ENCODE assay signal across 23 cellular contexts in genomic region chr19:7792286-7792685, GRCh38. TPM values are rescaled to one million over a fixed set of nuclear protein-coding genes. Genes with fewer than 3 reads are reported as not detected.
DNase-seq lines count a peak whose midpoint lies in the region; ATAC-seq and TF ChIP-seq lines count a peak whose summit lies in the region.
"Had no signal": no experiment of that assay in that cellular context is flagged by ENCODE, and none has a peak within 500 bp of the region (broad histone marks: within the 10 kb centered on the region; RNA-seq: fewer than 3 reads in every experiment).

No MANE protein-coding gene starts in this region.

- H3K27ac ChIP-seq in mesenchymal stem cell (ENCODE audit: low read length, poor library complexity, severe bottlenecking): no peak overlapping the region
- no peak overlapping the region for H3K27ac ChIP-seq in Peyer's patch
- no peak overlapping the region for H3K27ac ChIP-seq in endodermal cell (ENCODE audit: low read depth, low read length)
- H3K27ac ChIP-seq: C4-2B, uterus had no signal

- no peak overlapping the region for H2BK12ac ChIP-seq in mesenchymal stem cell (ENCODE audit: low read length in 2 of 2)

- no peaks in the 10 kb centered on the region for H3K79me1 ChIP-seq in mesenchymal stem cell (replicated peaks; ENCODE audit: low read length, poor library complexity, severe bottlenecking)

- H3K27ac Mint-ChIP-seq in CD14-positive monocyte: no peak overlapping the region
- H3K27ac Mint-ChIP-seq in osteocyte (ENCODE audit: unreplicated experiment): no peak overlapping the region
- H3K27ac Mint-ChIP-seq in endodermal cell: no peak overlapping the region
- H3K27ac Mint-ChIP-seq: H9; T-helper 2 cell treated with Interferon-gamma antibody and Interleukin-4, amounts not matched to agents 5 μg/mL and 100 μg/mL, for 36 hours had no signal

- no peak overlapping the region for H3K23ac ChIP-seq in mesenchymal stem cell (ENCODE audit: low read length in 2 of 2)

- H3K9me3 Mint-ChIP-seq in CD14-positive monocyte: peaks cover 0 to 33% (median 19%) of the 10 kb centered on the region in 7 donors
- H3K9me3 Mint-ChIP-seq in osteocyte (ENCODE audit: unreplicated experiment): no peaks in the 10 kb centered on the region
- H3K9me3 Mint-ChIP-seq in endodermal cell: peaks cover 8% of the 10 kb centered on the region
- H3K9me3 Mint-ChIP-seq: T-helper 2 cell treated with Interferon-gamma antibody and Interleukin-4, amounts not matched to agents 5 μg/mL and 100 μg/mL, for 36 hours had no signal

- H3K27me3 ChIP-seq in mesenchymal stem cell (ENCODE audit: control insufficient read depth in 1 of 2, insufficient read depth in 1 of 2, low read length in 2 of 2) (peaks cover 26 to 57% of the 10 kb centered on the region in 2 experiments), Peyer's patch (peaks cover 0 to 25% of the 10 kb centered on the region in 2 donors), endodermal cell (ENCODE audit: control insufficient read depth, insufficient read depth, low read length, poor library complexity, severe bottlenecking) (peaks cover 44% of the 10 kb centered on the region)

- no peak overlapping the region for H2BK120ac ChIP-seq in mesenchymal stem cell (ENCODE audit: low read depth, low read length)

- H3K4me3 Mint-ChIP-seq in CD14-positive monocyte (no peak overlapping the region), osteocyte (ENCODE audit: unreplicated experiment) (no peak overlapping the region), endodermal cell (no peak overlapping the region)
- H3K4me3 Mint-ChIP-seq: H9; T-helper 2 cell treated with Interferon-gamma antibody and Interleukin-4, amounts not matched to agents 5 μg/mL and 100 μg/mL, for 36 hours had no signal

- DNase-seq in CD14-positive monocyte (ENCODE audit: low spot score) (peak; percentile 0), OCI-M2 (lab: John Stamatoyannopoulos, UW; ENCODE audit: unreplicated experiment) (peak; percentile 68), dermis blood vessel endothelial cell (peak; percentile 33), mesenchymal stem cell (peak; percentile 40), Peyer's patch (no peak), osteocyte (ENCODE audit: extremely low spot score, unreplicated experiment) (no peak), endodermal cell (no peak)
- DNase-seq: activated CD4-positive, CD25-positive, alpha-beta regulatory T cell treated with anti-CD3 and anti-CD28 coated beads, Interleukin-2, amount 50 U/mL, for 72 hours; activated gamma-delta T cell treated with Interleukin-2 at 50 U/mL for 16 hours; activated T-cell treated with anti-CD3 and anti-CD28 coated beads, Interleukin-2, amount 50 U/mL, for 1 hour; DMS153; foreskin melanocyte; H9; kidney; mesendoderm; naive thymus-derived CD4-positive, alpha-beta T cell; NCI-H1417 treated with DMSO at 0.1 percent for 48 hours; uterus had no signal

- no peak overlapping the region for H4K8ac ChIP-seq in mesenchymal stem cell (ENCODE audit: low read length)

- H2AFZ ChIP-seq in mesenchymal stem cell (ENCODE audit: low read depth, low read length): no peak overlapping the region

- H3K4me3 ChIP-seq in mesenchymal stem cell (ENCODE audit: insufficient read depth in 1 of 2, low read depth in 1 of 2, low read length in 2 of 2) (no peak overlapping the region), Peyer's patch (no peak overlapping the region), endodermal cell (ENCODE audit: low read length) (no peak overlapping the region)
- H3K4me3 ChIP-seq: uterus had no signal

- H3K36me3 ChIP-seq in mesenchymal stem cell (ENCODE audit: control insufficient read depth in 1 of 2, insufficient read depth in 2 of 2, low read depth in 1 of 2, low read length in 2 of 2) (no peaks in the 10 kb centered on the region), Peyer's patch (no peaks in the 10 kb centered on the region), endodermal cell (ENCODE audit: control insufficient read depth, insufficient read depth, low read length) (no peaks in the 10 kb centered on the region)
- H3K36me3 ChIP-seq: uterus had no signal

- H3K36me3 Mint-ChIP-seq in CD14-positive monocyte (peaks cover 5 to 8% of the 10 kb centered on the region in 2 donors), osteocyte (ENCODE audit: unreplicated experiment) (no peaks in the 10 kb centered on the region), endodermal cell (ENCODE audit: low read depth) (no peaks in the 10 kb centered on the region)
- H3K36me3 Mint-ChIP-seq: naive thymus-derived CD4-positive, alpha-beta T cell had no signal

- no peak overlapping the region for H4K91ac ChIP-seq in mesenchymal stem cell (ENCODE audit: low read length)

- no peak overlapping the region for H2BK5ac ChIP-seq in mesenchymal stem cell (ENCODE audit: low read depth, low read length, poor library complexity, severe bottlenecking)

- no peak overlapping the region for H3K14ac ChIP-seq in mesenchymal stem cell (ENCODE audit: low read length in 2 of 2)

- intact Hi-C loops in CD14-positive monocyte (cut with micrococcal nuclease): no loop called here

- no peak overlapping the region for H3K4ac ChIP-seq in mesenchymal stem cell (ENCODE audit: low read depth in 1 of 2, low read length in 2 of 2)

- no peak overlapping the region for H2AK5ac ChIP-seq in mesenchymal stem cell (ENCODE audit: low read length, severe bottlenecking)

- peaks cover 23 to 42% (median 33%) of the 10 kb centered on the region in 3 donors for H3K27me3 Mint-ChIP-seq in CD14-positive monocyte (ENCODE audit: low read depth in 3 of 3)
- H3K27me3 Mint-ChIP-seq in osteocyte (ENCODE audit: unreplicated experiment): peaks cover 17% of the 10 kb centered on the region
- H3K27me3 Mint-ChIP-seq in endodermal cell (ENCODE audit: insufficient read depth): peaks cover 78% of the 10 kb centered on the region

- H3K18ac ChIP-seq in mesenchymal stem cell (ENCODE audit: low read depth in 1 of 2, low read length in 2 of 2): no peak overlapping the region

- no peaks in the 10 kb centered on the region for H3K9me3 ChIP-seq in mesenchymal stem cell (ENCODE audit: control insufficient read depth, low read length)
- no peaks in the 10 kb centered on the region for H3K9me3 ChIP-seq in Peyer's patch
- H3K9me3 ChIP-seq in endodermal cell (ENCODE audit: control insufficient read depth, low read length): no peaks in the 10 kb centered on the region
- H3K9me3 ChIP-seq: uterus had no signal

- H3K9ac ChIP-seq in mesenchymal stem cell (ENCODE audit: low read length): no peak overlapping the region
- no peak overlapping the region for H3K9ac ChIP-seq in endodermal cell (ENCODE audit: extremely low read depth, low read length, poor library complexity, severe bottlenecking)

- 62% methylated on average over 4 of the region's 7 CpGs for WGBS in mesenchymal stem cell
- WGBS in endodermal cell (ENCODE audit: insufficient coverage in 1 of 2, insufficient read length in 1 of 2), 2 experiments: 84 to 88% methylated on average over 6 to 7 of the region's 7 CpGs

- no peak for TF ChIP-seq POLR2A in Peyer's patch (IDR thresholded peaks at IDR 0.05)

- ATAC-seq in HG03354 (IDR thresholded peaks at IDR 0.05; ENCODE audit: poor library complexity, severe bottlenecking, unreplicated experiment): no peak
- ATAC-seq: naive thymus-derived CD4-positive, alpha-beta T cell had no signal

- TF ChIP-seq CTCF in CD14-positive monocyte (IDR thresholded peaks at IDR 0.05) (no peak), Peyer's patch (IDR thresholded peaks at IDR 0.05) (no peak), osteocyte (IDR thresholded peaks at IDR 0.05) (no peak), endodermal cell (conservative IDR thresholded peaks at IDR 0.05) (no peak)

- H3K4me1 Mint-ChIP-seq in CD14-positive monocyte (peaks cover 15% of the 10 kb centered on the region), osteocyte (ENCODE audit: unreplicated experiment) (no peaks in the 10 kb centered on the region), endodermal cell (no peaks in the 10 kb centered on the region)

- H3K4me2 ChIP-seq in mesenchymal stem cell (ENCODE audit: low read length, poor library complexity, severe bottlenecking): no peak overlapping the region

- no peak overlapping the region for H2BK15ac ChIP-seq in mesenchymal stem cell (ENCODE audit: low read depth, poor library complexity, severe bottlenecking)

- H3K4me1 ChIP-seq in mesenchymal stem cell (ENCODE audit: control insufficient read depth, insufficient read depth, low read depth, low read length): peaks cover 4% of the 10 kb centered on the region
- peaks cover 0 to 21% (median 8%) of the 10 kb centered on the region in 4 donors for H3K4me1 ChIP-seq in Peyer's patch
- no peaks in the 10 kb centered on the region for H3K4me1 ChIP-seq in endodermal cell (ENCODE audit: control insufficient read depth, insufficient read depth, low read length)
- H3K4me1 ChIP-seq: uterus had no signal

RNA-seq across cellular contexts. Expression of gene CLEC4M, which starts 29.2 kb away (rescaled TPM):
- not detected for polyA plus RNA-seq in CD14-positive monocyte
- total RNA-seq in dermis blood vessel endothelial cell: 5.6 and 25.2 TPM in 2 replicates
- not detected for polyA plus RNA-seq in mesenchymal stem cell (2013, experiment 1 of 2)
- polyA plus RNA-seq in mesenchymal stem cell (2013, experiment 2 of 2): not detected
- total RNA-seq in Peyer's patch: not detected
- total RNA-seq in osteocyte: not detected in 2 replicates
- total RNA-seq in endodermal cell: not detected
- not detected for polyA plus RNA-seq in endodermal cell (2013, experiment 1 of 2)
- not detected for polyA plus RNA-seq in endodermal cell (2013, experiment 2 of 2)
- total RNA-seq: epithelial cell of proximal tubule; H9; MCF 10A; naive thymus-derived CD4-positive, alpha-beta T cell had no signal

RNA-seq across cellular contexts. Expression of gene EVI5L, which starts 37.7 kb away (rescaled TPM):
- 1 to 10 TPM in 1 of 2 donors, under 1 TPM in 1; 0.76 to 1.3 TPM for polyA plus RNA-seq in CD14-positive monocyte
- total RNA-seq in dermis blood vessel endothelial cell: 12.6 and 16.5 TPM in 2 replicates
- polyA plus RNA-seq in mesenchymal stem cell (2013, experiment 1 of 2): 13.3 TPM
- 13.1 TPM for polyA plus RNA-seq in mesenchymal stem cell (2013, experiment 2 of 2)
- total RNA-seq in Peyer's patch: 10 to 100 TPM in 3 of 4 donors, 1 to 10 TPM in 1; 7.7 to 22.3 (median 14.9) TPM
- total RNA-seq in osteocyte: 27.3 and 27.6 TPM in 2 replicates
- total RNA-seq in endodermal cell: 1 to 10 TPM; 6.4 to 9.2 TPM
- 14.6 TPM for polyA plus RNA-seq in endodermal cell (2013, experiment 1 of 2)
- 12.3 TPM for polyA plus RNA-seq in endodermal cell (2013, experiment 2 of 2)

RNA-seq across cellular contexts. Expression of gene CD209, which starts 45.0 kb away (rescaled TPM):
- polyA plus RNA-seq in CD14-positive monocyte: 1 to 10 TPM; 1.8 to 2.1 TPM
- total RNA-seq in dermis blood vessel endothelial cell: under 0.01 TPM in 1 of 2 replicates, not detected in the other
- polyA plus RNA-seq in mesenchymal stem cell (2013, experiment 1 of 2): not detected
- polyA plus RNA-seq in mesenchymal stem cell (2013, experiment 2 of 2): not detected
- 10 to 100 TPM in 1 of 4 donors, 1 to 10 TPM in 3; 1.6 to 31.4 (median 5.2) TPM for total RNA-seq in Peyer's patch
- not detected in 2 replicates for total RNA-seq in osteocyte
- not detected for total RNA-seq in endodermal cell
- polyA plus RNA-seq in endodermal cell (2013, experiment 1 of 2): not detected
- polyA plus RNA-seq in endodermal cell (2013, experiment 2 of 2): not detected
- total RNA-seq: H9, MCF 10A had no signal
- polyA plus RNA-seq: naive thymus-derived CD4-positive, alpha-beta T cell had no signal

Comparison
In these comparisons a context has a peak if more than half of its experiments do, and no peak if none do; other contexts are left out.
1. DNase-seq: peak in CD14-positive monocyte (single experiment), OCI-M2 (single experiment), dermis blood vessel endothelial cell (single experiment) and mesenchymal stem cell (single experiment); none in Peyer's patch (0 of 3), osteocyte (single experiment) and endodermal cell (single experiment).